ENCODE assay signal across 23 cellular contexts in the genomic region with DNA sequence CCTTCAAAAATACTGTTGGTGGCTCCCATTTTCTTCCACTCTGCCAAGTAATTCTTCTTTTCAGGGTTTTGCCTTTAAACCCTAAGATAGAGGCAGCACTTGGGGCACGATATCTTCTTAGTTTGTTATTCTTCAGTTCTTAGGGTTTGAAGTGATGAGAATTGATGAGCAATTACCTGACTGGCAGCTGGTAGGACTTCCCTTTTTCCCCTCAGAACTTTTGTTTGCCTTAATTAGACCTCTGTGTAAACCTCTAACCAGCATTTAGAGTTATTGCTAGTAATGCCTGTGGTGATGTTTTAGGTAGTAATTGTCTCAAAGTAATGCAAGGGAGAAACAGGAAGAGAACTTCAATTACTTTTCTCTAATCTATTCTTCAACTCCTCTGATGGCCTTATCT.
"Had no signal": no experiment of that assay in that cellular context is flagged by ENCODE, and none has a peak within 500 bp of the region (broad histone marks: within the 10 kb centered on the region; RNA-seq: fewer than 3 reads in every experiment).

No MANE protein-coding gene starts in this region.

- H3K27ac ChIP-seq: coronary artery, dorsolateral prefrontal cortex, esophagus muscularis mucosa, foreskin keratinocyte, gastroesophageal sphincter, heart left ventricle, hepatocyte, left lung had no signal

- DNase-seq: dermis blood vessel endothelial cell; dorsolateral prefrontal cortex; effector CD4-positive, alpha-beta T cell; effector memory CD4-positive, alpha-beta T cell; foreskin keratinocyte; heart left ventricle; left cardiac atrium; left lung; left ventricle myocardium superior; mammary epithelial cell; mesendoderm; midbrain; naive thymus-derived CD4-positive, alpha-beta T cell; natural killer cell had no signal

- H2AFZ ChIP-seq: hepatocyte had no signal

- H3K79me2 ChIP-seq: hepatocyte had no signal

- H3K36me3 ChIP-seq: esophagus muscularis mucosa, gastroesophageal sphincter, heart left ventricle, left lung had no signal

- H3K4me3 ChIP-seq: coronary artery, dorsolateral prefrontal cortex, esophagus muscularis mucosa, gastroesophageal sphincter, heart left ventricle, hepatocyte, left lung, lung had no signal

- H3K4me1 ChIP-seq: esophagus muscularis mucosa, foreskin keratinocyte, gastroesophageal sphincter, heart left ventricle, left lung had no signal

- FAIRE-seq: endothelial cell of umbilical vein, frontal cortex, islet of Langerhans, keratinocyte had no signal

- H3K4me2 ChIP-seq: hepatocyte had no signal

- H3K9me3 ChIP-seq: esophagus muscularis mucosa, gastroesophageal sphincter had no signal

- ATAC-seq: foreskin keratinocyte; gastroesophageal sphincter; heart left ventricle; left cardiac atrium; left lung; left ventricle myocardium superior; naive thymus-derived CD4-positive, alpha-beta T cell; natural killer cell had no signal

- H3K27me3 ChIP-seq: dorsolateral prefrontal cortex, esophagus muscularis mucosa, foreskin keratinocyte, gastroesophageal sphincter, heart left ventricle, hepatocyte, left lung had no signal
